Comparison of ENCODE assay signal across 11 cellular contexts in genomic region chr1:84969489-84970250, GRCh38. TPM values are rescaled to one million over a fixed set of nuclear protein-coding genes. Genes with fewer than 3 reads are reported as not detected.
DNase-seq lines count a peak whose midpoint lies in the region; ATAC-seq and TF ChIP-seq lines count a peak whose summit lies in the region.
"Had no signal": no experiment of that assay in that cellular context is flagged by ENCODE, and none has a peak within 500 bp of the region (broad histone marks: within the 10 kb centered on the region; RNA-seq: fewer than 3 reads in every experiment).

No MANE protein-coding gene starts in this region.

- H3K4me1 ChIP-seq in Caco-2: no peaks in the 10 kb centered on the region
- H3K4me1 ChIP-seq: psoas muscle had no signal

- intact Hi-C loops in activated CD4-positive, alpha-beta memory T cell treated with anti-CD3 and anti-CD28 coated beads for 36 hours (cut with micrococcal nuclease): loop anchor here (1.0 kb wide), 5 partner anchors 10 to 306 kb away; no protein-coding TSS in a partner anchor
- intact Hi-C loops in Caco-2 (cut with micrococcal nuclease; ENCODE audit: unreplicated experiment): no loop called here

- no peak for TF ChIP-seq CTCF in GM06990 (IDR thresholded peaks at IDR 0.05; ENCODE audit: insufficient read depth, low read length, poor library complexity, severe bottlenecking)
- no peak for TF ChIP-seq CTCF in Caco-2 (IDR thresholded peaks at IDR 0.05; ENCODE audit: insufficient read depth in 1 of 2, low read depth in 1 of 2, low read length in 1 of 2, severe bottlenecking in 1 of 2, unreplicated experiment in 1 of 2)

- peak overlapping the region; percentile 82 for H3K27ac Mint-ChIP-seq in activated CD4-positive, alpha-beta memory T cell treated with anti-CD3 and anti-CD28 coated beads for 36 hours
- H3K27ac Mint-ChIP-seq in Caco-2 (ENCODE audit: unreplicated experiment): no peak overlapping the region

- H3K4me1 Mint-ChIP-seq in activated CD4-positive, alpha-beta memory T cell treated with anti-CD3 and anti-CD28 coated beads for 36 hours (ENCODE audit: low read depth): peaks cover 57% of the 10 kb centered on the region
- H3K4me1 Mint-ChIP-seq in Caco-2 (ENCODE audit: low read depth, unreplicated experiment): no peaks in the 10 kb centered on the region

- CTCF ChIA-PET in activated CD4-positive, alpha-beta memory T cell treated with anti-CD3 and anti-CD28 coated beads for 36 hours (lab: Charles Lee): interaction anchor here (0.6 to 4.9 kb wide), 6 partner anchors 11 to 287 kb away, joined by 3 to 34 read pairs (median 4); no protein-coding TSS in a partner anchor
- CTCF ChIA-PET in Caco-2 (lab: Charles Lee): no interaction called here

- no peaks in the 10 kb centered on the region for H3K9me3 Mint-ChIP-seq in activated CD4-positive, alpha-beta memory T cell treated with anti-CD3 and anti-CD28 coated beads for 36 hours
- H3K9me3 Mint-ChIP-seq in Caco-2 (ENCODE audit: unreplicated experiment): no peaks in the 10 kb centered on the region

- DNase-seq in GM06990 (ENCODE audit: extremely low read depth, insufficient read length) (peak; percentile 81), SHP77 (lab: John Stamatoyannopoulos, UW) (no peak), KG1 (lab: John Stamatoyannopoulos, UW) (no peak), Caco-2 (no peak), DMS114 treated with DMSO at 0.1 percent for 48 hours (lab: John Stamatoyannopoulos, UW; ENCODE audit: unreplicated experiment) (no peak)
- peak; percentile 80 for DNase-seq in activated CD4-positive, alpha-beta memory T cell treated with anti-CD3 and anti-CD28 coated beads for 36 hours
- DNase-seq: NCI-H1105, psoas muscle had no signal

- H3K9me3 ChIP-seq in Caco-2: no peaks in the 10 kb centered on the region
- H3K9me3 ChIP-seq: psoas muscle had no signal

- POLR2A ChIA-PET in activated CD4-positive, alpha-beta memory T cell treated with anti-CD3 and anti-CD28 coated beads for 36 hours (lab: Charles Lee): interaction anchor here (0.6 to 4.7 kb wide), 4 partner anchors 10 to 92 kb away, joined by 3 to 36 read pairs (median 8); partner anchors contain the start of gene MCOLN2
- POLR2A ChIA-PET in Caco-2 (lab: Charles Lee): no interaction called here

- H3K27me3 ChIP-seq in GM06990 (replicated peaks; ENCODE audit: control insufficient read depth, insufficient read depth, low read length): no peaks in the 10 kb centered on the region
- no peaks in the 10 kb centered on the region for H3K27me3 ChIP-seq in Caco-2 (replicated peaks; ENCODE audit: control insufficient read depth, insufficient read depth, low read length)

- H3K27me3 Mint-ChIP-seq in activated CD4-positive, alpha-beta memory T cell treated with anti-CD3 and anti-CD28 coated beads for 36 hours: no peaks in the 10 kb centered on the region
- no peaks in the 10 kb centered on the region for H3K27me3 Mint-ChIP-seq in Caco-2 (ENCODE audit: insufficient read depth, unreplicated experiment)

- H3K4me3 ChIP-seq in GM06990 (replicated peaks; ENCODE audit: low read depth, low read length) (no peak overlapping the region), Caco-2 (ENCODE audit: low read depth, low read length) (no peak overlapping the region)
- H3K4me3 ChIP-seq: psoas muscle had no signal

- H3K36me3 Mint-ChIP-seq in activated CD4-positive, alpha-beta memory T cell treated with anti-CD3 and anti-CD28 coated beads for 36 hours: peaks cover 29% of the 10 kb centered on the region
- H3K36me3 Mint-ChIP-seq in Caco-2 (ENCODE audit: insufficient read depth, unreplicated experiment): no peaks in the 10 kb centered on the region

- no TSS peak for BruUV-seq in Caco-2 (replicated peaks; lab: Mats Ljungman, UMichigan)

- ATAC-seq in GM19023 (IDR thresholded peaks at IDR 0.05; ENCODE audit: unreplicated experiment) (peak; percentile 40), HG02884 (IDR thresholded peaks at IDR 0.05; ENCODE audit: unreplicated experiment) (peak; percentile 47)
- ATAC-seq: psoas muscle had no signal

- H3K36me3 ChIP-seq in GM06990 (ENCODE audit: control insufficient read depth, insufficient read depth, low read length): peaks cover 1% of the 10 kb centered on the region
- H3K36me3 ChIP-seq in Caco-2 (ENCODE audit: control insufficient read depth, insufficient read depth, low read length): no peaks in the 10 kb centered on the region

- no peak overlapping the region for H3K4me3 Mint-ChIP-seq in activated CD4-positive, alpha-beta memory T cell treated with anti-CD3 and anti-CD28 coated beads for 36 hours
- H3K4me3 Mint-ChIP-seq in Caco-2 (ENCODE audit: unreplicated experiment): no peak overlapping the region

RNA-seq across cellular contexts. Expression of gene MCOLN2, which starts 27.2 kb away (rescaled TPM):
- 10 to 100 TPM; 42.1 to 43.2 TPM for total RNA-seq in activated CD4-positive, alpha-beta memory T cell treated with anti-CD3 and anti-CD28 coated beads for 36 hours
- total RNA-seq in Caco-2 (2022): not detected in 2 replicates
- total RNA-seq: endothelial cell of umbilical vein had no signal

Comparison
In these comparisons a context has a peak if more than half of its experiments do, and no peak if none do; other contexts are left out.
1. DNase-seq: peak in GM06990 (single experiment) and activated CD4-positive, alpha-beta memory T cell treated with anti-CD3 and anti-CD28 coated beads for 36 hours (single experiment); none in SHP77 (0 of 2), KG1 (single experiment), Caco-2 (0 of 2) and DMS114 treated with DMSO at 0.1 percent for 48 hours (single experiment).
2. RNA of gene MCOLN2, which starts 27.2 kb away (total RNA-seq): 42.1 to 43.2 TPM in activated CD4-positive, alpha-beta memory T cell treated with anti-CD3 and anti-CD28 coated beads for 36 hours; not detected in Caco-2; every median in the first group is over 10 times any median in the second.